14 cellular contexts compared by ENCODE assay signal in genomic region chr5:35862126-35862525, GRCh38. TPM values are rescaled to one million over a fixed set of nuclear protein-coding genes. Genes with fewer than 3 reads are reported as not detected.
A peak's percentile ranks its signal among the peaks of the same experiment; 100 is the strongest.
DNase-seq lines count a peak whose midpoint lies in the region; ATAC-seq and TF ChIP-seq lines count a peak whose summit lies in the region.
"Had no signal": no experiment of that assay in that cellular context is flagged by ENCODE, and none has a peak within 500 bp of the region (broad histone marks: within the 10 kb centered on the region; RNA-seq: fewer than 3 reads in every experiment).

No MANE protein-coding gene starts in this region.

- H3K27me3 Mint-ChIP-seq in activated T-cell treated with anti-CD3 and anti-CD28 coated beads, Interleukin-2, amount 50 U/mL, for 4 hours (ENCODE audit: low read depth) = no peaks in the 10 kb centered on the region
- H3K27me3 Mint-ChIP-seq in HFFc6 (ENCODE audit: insufficient read depth) = peaks cover 2% of the 10 kb centered on the region; the same call in 1 of the 2 replicates
- H3K27me3 Mint-ChIP-seq in activated naive CD8-positive, alpha-beta T cell treated with anti-CD3 and anti-CD28 coated beads for 36 hours = no peaks in the 10 kb centered on the region
- H3K27me3 Mint-ChIP-seq in osteocyte (ENCODE audit: unreplicated experiment) = no peaks in the 10 kb centered on the region

- no peak for DNase-seq in activated T-cell treated with anti-CD3 and anti-CD28 coated beads, Interleukin-2, amount 50 U/mL, for 4 hours
- no peak for DNase-seq in activated T-cell treated with anti-CD3 and anti-CD28 coated beads, Interleukin-2, amount 50 U/mL, for 1 hour
- DNase-seq in HFFc6 (no peak), osteocyte (ENCODE audit: extremely low spot score, unreplicated experiment) (no peak), caudate nucleus (lab: John Stamatoyannopoulos, UW) (no peak), NCI-H446 (lab: John Stamatoyannopoulos, UW) (no peak)
- DNase-seq in activated naive CD8-positive, alpha-beta T cell treated with anti-CD3 and anti-CD28 coated beads for 36 hours = no peak
- DNase-seq: adrenal gland, Calu3, GDM1, NCI-H146, NCI-H446 treated with DMSO at 0.1 percent for 48 hours had no signal

- H3K27ac Mint-ChIP-seq in HFFc6 = peak overlapping the region; percentile 81
- H3K27ac Mint-ChIP-seq in activated naive CD8-positive, alpha-beta T cell treated with anti-CD3 and anti-CD28 coated beads for 36 hours = peak overlapping the region; percentile 92
- H3K27ac Mint-ChIP-seq in osteocyte (ENCODE audit: unreplicated experiment) = peak overlapping the region; percentile 56

- no peaks in the 10 kb centered on the region for H3K9me3 Mint-ChIP-seq in activated T-cell treated with anti-CD3 and anti-CD28 coated beads, Interleukin-2, amount 50 U/mL, for 4 hours
- H3K9me3 Mint-ChIP-seq in HFFc6 (no peaks in the 10 kb centered on the region; the same call in 1 of the 2 replicates), osteocyte (ENCODE audit: unreplicated experiment) (peaks cover 10% of the 10 kb centered on the region)
- H3K9me3 Mint-ChIP-seq in activated naive CD8-positive, alpha-beta T cell treated with anti-CD3 and anti-CD28 coated beads for 36 hours = peaks cover 16% of the 10 kb centered on the region

- no peak for ATAC-seq in activated T-cell treated with anti-CD3 and anti-CD28 coated beads, Interleukin-2, amount 50 U/mL, for 4 hours
- ATAC-seq in HG02973 (IDR thresholded peaks at IDR 0.05; ENCODE audit: unreplicated experiment) = no peak

- peaks cover 69% of the 10 kb centered on the region for H3K36me3 Mint-ChIP-seq in activated T-cell treated with anti-CD3 and anti-CD28 coated beads, Interleukin-2, amount 50 U/mL, for 4 hours (ENCODE audit: insufficient read depth)
- H3K36me3 Mint-ChIP-seq in HFFc6 (ENCODE audit: low read depth) = peaks cover 61% of the 10 kb centered on the region
- H3K36me3 Mint-ChIP-seq in activated naive CD8-positive, alpha-beta T cell treated with anti-CD3 and anti-CD28 coated beads for 36 hours = peaks cover 86% of the 10 kb centered on the region
- H3K36me3 Mint-ChIP-seq in osteocyte (ENCODE audit: unreplicated experiment) = no peaks in the 10 kb centered on the region

- no peak overlapping the region for H3K27ac ChIP-seq in caudate nucleus (ENCODE audit: low read depth, low read length)
- H3K27ac ChIP-seq: right atrium auricular region had no signal

- no peak for TF ChIP-seq CTCF in HFFc6 (IDR thresholded peaks at IDR 0.05)
- TF ChIP-seq CTCF in osteocyte (IDR thresholded peaks at IDR 0.05) = no peak

- H3K4me3 Mint-ChIP-seq in activated T-cell treated with anti-CD3 and anti-CD28 coated beads, Interleukin-2, amount 50 U/mL, for 4 hours = peak overlapping the region; percentile 86
- peak overlapping the region; percentile 57 for H3K4me3 Mint-ChIP-seq in HFFc6
- peak overlapping the region; percentile 84 for H3K4me3 Mint-ChIP-seq in activated naive CD8-positive, alpha-beta T cell treated with anti-CD3 and anti-CD28 coated beads for 36 hours
- H3K4me3 Mint-ChIP-seq in osteocyte (ENCODE audit: unreplicated experiment) = no peak overlapping the region

- H3K4me1 Mint-ChIP-seq in activated T-cell treated with anti-CD3 and anti-CD28 coated beads, Interleukin-2, amount 50 U/mL, for 4 hours (ENCODE audit: low read depth) = peaks cover 87% of the 10 kb centered on the region
- H3K4me1 Mint-ChIP-seq in HFFc6 (ENCODE audit: low read depth) (peaks cover 61% of the 10 kb centered on the region), osteocyte (ENCODE audit: unreplicated experiment) (peaks cover 44% of the 10 kb centered on the region)
- H3K4me1 Mint-ChIP-seq in activated naive CD8-positive, alpha-beta T cell treated with anti-CD3 and anti-CD28 coated beads for 36 hours = peaks cover 76% of the 10 kb centered on the region

RNA-seq across cellular contexts. Expression of gene IL7R, which starts 5.4 kb away (rescaled TPM):
- 10 to 100 TPM; 53.5 to 65.8 (median 54.7) TPM for total RNA-seq in activated T-cell treated with anti-CD3 and anti-CD28 coated beads, Interleukin-2, amount 50 U/mL, for 4 hours
- total RNA-seq in HFFc6 (2021; fragmentation: NEBNext Ultra II Directional; extraction: Animal tissue kit (Norgen Biotek cat#: 25700)) = 10 to 100 TPM; 37.2 to 63.2 (median 45.2) TPM
- 100 to 1,000 TPM; 112 to 117 TPM for total RNA-seq in activated naive CD8-positive, alpha-beta T cell treated with anti-CD3 and anti-CD28 coated beads for 36 hours
- total RNA-seq in osteocyte = 0.43 and 0.44 TPM in 2 replicates

Comparison
In these comparisons a context has a peak if more than half of its experiments do, and no peak if none do; other contexts are left out.
1. RNA of gene IL7R, which starts 5.4 kb away (total RNA-seq): 112 to 117 TPM in activated naive CD8-positive, alpha-beta T cell treated with anti-CD3 and anti-CD28 coated beads for 36 hours, 53.5 to 65.8 TPM in activated T-cell treated with anti-CD3 and anti-CD28 coated beads, Interleukin-2, amount 50 U/mL, for 4 hours and 37.2 to 63.2 TPM in HFFc6; 0.43 to 0.44 TPM in osteocyte; every median in the first group is over 10 times any median in the second.
2. Peak in every context shown above with its lines, with median percentiles within 50 percentile points of each other: H3K27ac Mint-ChIP-seq.